ENCODE assay signal across 8 cellular contexts in genomic region chr6:33672808-33673207, GRCh38. TPM values are rescaled to one million over a fixed set of nuclear protein-coding genes. Genes with fewer than 3 reads are reported as not detected.
DNase-seq lines count a peak whose midpoint lies in the region; ATAC-seq and TF ChIP-seq lines count a peak whose summit lies in the region.

No MANE protein-coding gene starts in this region.

- TF ChIP-seq CTCF in mucosa of descending colon (IDR thresholded peaks at IDR 0.05), result no peak

- H3K4me3 ChIP-seq in mucosa of descending colon, result no peak overlapping the region

- intact Hi-C loops in mucosa of descending colon (cut with DNase I, micrococcal nuclease), result no loop called here

- peaks cover 13% of the 10 kb centered on the region for H3K36me3 ChIP-seq in mucosa of descending colon (ENCODE audit: low read depth)

- peak; percentile 50 for ATAC-seq in mucosa of descending colon
- no peak for ATAC-seq in HG03097 (IDR thresholded peaks at IDR 0.05; ENCODE audit: low FRiP score, unreplicated experiment)
- ATAC-seq in HG02840 (IDR thresholded peaks at IDR 0.05; ENCODE audit: low FRiP score, unreplicated experiment), result no peak

- H3K4me1 ChIP-seq in mucosa of descending colon (ENCODE audit: low read depth), result peaks cover 5% of the 10 kb centered on the region

- no peaks in the 10 kb centered on the region for H3K9me3 ChIP-seq in mucosa of descending colon

- DNase-seq in CD1c-positive myeloid dendritic cell (ENCODE audit: extremely low spot score), result peak; percentile 30
- peak; percentile 47 for DNase-seq in LoVo (ENCODE audit: low spot score)
- DNase-seq in dedifferentiated amniotic fluid mesenchymal stem cell (ENCODE audit: extremely low spot score), result peak; percentile 91
- DNase-seq in mucosa of descending colon, result peak; percentile 51 to 73 (median 54)
- DNase-seq in NOMO-1 treated with DMSO at 0.1 percent for 48 hours (lab: John Stamatoyannopoulos, UW; ENCODE audit: unreplicated experiment), result no peak
- no peak for DNase-seq in NCI-H2081 (lab: John Stamatoyannopoulos, UW)

RNA-seq across cellular contexts. Expression of gene UQCC2, which starts 38.7 kb away (rescaled TPM):
- total RNA-seq in mucosa of descending colon, result 10 to 100 TPM; 41.8 to 48.6 (median 45.7) TPM

RNA-seq across cellular contexts. Expression of gene ITPR3, which starts 51.7 kb away (rescaled TPM):
- total RNA-seq in mucosa of descending colon, result 100 to 1,000 TPM in 2 of 3 donors, 10 to 100 TPM in 1; 60.2 to 111 (median 103) TPM

Comparison
In these comparisons a context has a peak if more than half of its experiments do, and no peak if none do; other contexts are left out.
1. DNase-seq: peak in CD1c-positive myeloid dendritic cell (single experiment), LoVo (single experiment), dedifferentiated amniotic fluid mesenchymal stem cell (single experiment) and mucosa of descending colon (3 of 3); none in NOMO-1 treated with DMSO at 0.1 percent for 48 hours (single experiment) and NCI-H2081 (0 of 2).